ENCODE assay signal across 11 cellular contexts in the genomic region with DNA sequence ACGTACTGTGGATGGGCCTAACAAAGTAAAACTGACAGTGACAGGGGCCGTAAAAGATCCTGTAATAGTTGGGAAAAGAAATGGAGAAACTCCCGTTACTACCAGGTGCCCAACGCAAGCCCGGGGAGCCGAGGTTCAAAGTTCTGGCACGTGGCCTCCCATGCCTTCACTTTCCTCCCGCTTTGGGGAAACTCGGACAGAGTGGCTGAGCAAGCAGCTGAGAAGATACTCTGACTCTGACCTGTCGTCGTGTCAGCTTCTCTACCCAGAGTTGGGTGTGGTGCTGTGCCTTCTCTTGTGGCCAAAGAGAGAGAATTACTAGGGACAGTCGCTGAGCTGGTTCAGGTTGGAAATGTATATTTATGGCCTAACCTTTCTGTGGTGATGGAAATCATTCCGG. TPM values are rescaled to one million over a fixed set of nuclear protein-coding genes. Genes with fewer than 3 reads are reported as not detected.
DNase-seq lines count a peak whose midpoint lies in the region; ATAC-seq and TF ChIP-seq lines count a peak whose summit lies in the region.
"Had no signal": no experiment of that assay in that cellular context is flagged by ENCODE, and none has a peak within 500 bp of the region (broad histone marks: within the 10 kb centered on the region; RNA-seq: fewer than 3 reads in every experiment).

No MANE protein-coding gene starts in this region.

- H3K9ac ChIP-seq in HUES64 (ENCODE audit: low read depth, low read length): no peak overlapping the region

- ATAC-seq in effector memory CD8-positive, alpha-beta T cell (replicated peaks): no peak
- ATAC-seq in GM18498 (IDR thresholded peaks at IDR 0.05; ENCODE audit: unreplicated experiment): no peak

- H3K4me3 Mint-ChIP-seq in Calu3 (ENCODE audit: low read depth, unreplicated experiment): peak overlapping the region; percentile 67
- peak overlapping the region; percentile 86 to 93 for H3K4me3 Mint-ChIP-seq in effector memory CD8-positive, alpha-beta T cell
- peak overlapping the region; percentile 86 for H3K4me3 Mint-ChIP-seq in nephron progenitor cell

- no peak for DNase-seq in Calu3
- no peak for DNase-seq in effector memory CD8-positive, alpha-beta T cell
- no peak for DNase-seq in nephron progenitor cell
- DNase-seq in NAMALWA (ENCODE audit: low spot score): no peak
- no peak for DNase-seq in AG20443 (ENCODE audit: low spot score)
- DNase-seq: effector CD4-positive, alpha-beta T cell; EL; uterus had no signal

- H3K4me1 Mint-ChIP-seq in Calu3 (ENCODE audit: low read depth, unreplicated experiment): peaks cover 39% of the 10 kb centered on the region
- H3K4me1 Mint-ChIP-seq in effector memory CD8-positive, alpha-beta T cell (ENCODE audit: low read depth in 2 of 2): peaks cover 24 to 34% of the 10 kb centered on the region in 2 donors
- H3K4me1 Mint-ChIP-seq in nephron progenitor cell: peaks cover 60% of the 10 kb centered on the region

- CTCF ChIA-PET in Calu3 (lab: Charles Lee): interaction anchor here (1.1 kb wide), 1 partner anchor 78 kb away, joined by 3 read pairs; no protein-coding TSS in a partner anchor

- H3K27me3 Mint-ChIP-seq in Calu3 (ENCODE audit: unreplicated experiment) (peaks cover 52% of the 10 kb centered on the region), nephron progenitor cell (ENCODE audit: low read depth, poor library complexity) (peaks cover 50% of the 10 kb centered on the region)
- peaks cover 0 to 8% of the 10 kb centered on the region in 2 donors for H3K27me3 Mint-ChIP-seq in effector memory CD8-positive, alpha-beta T cell

- no peaks in the 10 kb centered on the region for H3K9me3 ChIP-seq in HUES64 (ENCODE audit: insufficient read depth, low read depth, low read length)
- H3K9me3 ChIP-seq: prostate gland, uterus had no signal

- H3K36me3 Mint-ChIP-seq in Calu3 (ENCODE audit: insufficient read depth, unreplicated experiment) (peaks cover 21% of the 10 kb centered on the region), nephron progenitor cell (ENCODE audit: low read depth) (peaks cover 5% of the 10 kb centered on the region)
- no peaks in the 10 kb centered on the region for H3K36me3 Mint-ChIP-seq in effector memory CD8-positive, alpha-beta T cell (ENCODE audit: insufficient read depth)

- TF ChIP-seq CTCF in Calu3 (IDR thresholded peaks at IDR 0.05; ENCODE audit: unreplicated experiment) (no peak), nephron progenitor cell (IDR thresholded peaks at IDR 0.05) (no peak)

- intact Hi-C loops in Calu3 (cut with micrococcal nuclease; ENCODE audit: unreplicated experiment): loop anchor here (5.0 kb wide), 1 partner anchor 41 kb away; no protein-coding TSS in a partner anchor

- H3K27ac Mint-ChIP-seq in Calu3 (ENCODE audit: unreplicated experiment): no peak overlapping the region
- H3K27ac Mint-ChIP-seq in effector memory CD8-positive, alpha-beta T cell: peak overlapping the region; percentile 59 to 86
- H3K27ac Mint-ChIP-seq in nephron progenitor cell: peak overlapping the region; percentile 76

- H3K9me3 Mint-ChIP-seq in Calu3 (ENCODE audit: low read depth, unreplicated experiment) (no peaks in the 10 kb centered on the region), nephron progenitor cell (no peaks in the 10 kb centered on the region)
- H3K9me3 Mint-ChIP-seq in effector memory CD8-positive, alpha-beta T cell: no peaks in the 10 kb centered on the region

- TSS peak; percentile 48 for BruUV-seq in Calu3 (replicated peaks; lab: Mats Ljungman, UMichigan)

- WGBS in HUES64: 66% methylated on average over 13 of the region's 13 CpGs

- peak overlapping the region; percentile 69 for H3K4me3 ChIP-seq in HUES64 (ENCODE audit: low read length)

- no peak overlapping the region for H3K27ac ChIP-seq in HUES64 (ENCODE audit: low read depth, low read length)
- H3K27ac ChIP-seq: prostate gland had no signal

- H3K4me1 ChIP-seq in HUES64 (ENCODE audit: insufficient read depth, low read length): peaks cover 6% of the 10 kb centered on the region; the same call in 1 of the 2 replicates
- H3K4me1 ChIP-seq: prostate gland, uterus had no signal

- H3K27me3 ChIP-seq in HUES64 (ENCODE audit: insufficient read depth, low read length): peaks cover 41% of the 10 kb centered on the region
- H3K27me3 ChIP-seq: uterus had no signal

- H3K36me3 ChIP-seq in HUES64 (ENCODE audit: insufficient read depth, low read length): no peaks in the 10 kb centered on the region
- H3K36me3 ChIP-seq: prostate gland, uterus had no signal

RNA-seq across cellular contexts. Expression of gene B4GALNT3, which starts 1.7 kb away (rescaled TPM):
- total RNA-seq in Calu3 (2022): 15.9 and 19.3 TPM in 2 replicates
- 8.0 TPM for polyA plus RNA-seq in HUES64 (2013, experiment 1 of 2)
- 10.1 TPM for polyA plus RNA-seq in HUES64 (2013, experiment 2 of 2)

RNA-seq across cellular contexts. Expression of gene CCDC77, which starts 60.0 kb away (rescaled TPM):
- 12.5 and 16.8 TPM in 2 replicates for total RNA-seq in Calu3 (2022)
- 24.4 TPM for polyA plus RNA-seq in HUES64 (2013, experiment 1 of 2)
- 21.5 TPM for polyA plus RNA-seq in HUES64 (2013, experiment 2 of 2)
